ENCODE assay signal across 20 cellular contexts in genomic region chr1:41355356-41355755, GRCh38. TPM values are rescaled to one million over a fixed set of nuclear protein-coding genes. Genes with fewer than 3 reads are reported as not detected.
A peak's percentile ranks its signal among the peaks of the same experiment; 100 is the strongest.
DNase-seq lines count a peak whose midpoint lies in the region; ATAC-seq and TF ChIP-seq lines count a peak whose summit lies in the region.
"Had no signal": no experiment of that assay in that cellular context is flagged by ENCODE, and none has a peak within 500 bp of the region (broad histone marks: within the 10 kb centered on the region; RNA-seq: fewer than 3 reads in every experiment).

No MANE protein-coding gene starts in this region.

- no peak overlapping the region for H3K4me3 Mint-ChIP-seq in activated CD8-positive, alpha-beta memory T cell treated with anti-CD3 and anti-CD28 coated beads, Interleukin-2, amount 10 ng/mL, durations not matched to agents 7 days and 5 days
- H3K4me3 Mint-ChIP-seq: B cell, GM23338 had no signal

- no peaks in the 10 kb centered on the region for H4K20me1 ChIP-seq in KMS-11 (ENCODE audit: insufficient read depth)

- H3K9me3 ChIP-seq in suprapubic skin, result no peaks in the 10 kb centered on the region

- no peak overlapping the region for H3K27ac Mint-ChIP-seq in activated CD8-positive, alpha-beta memory T cell treated with anti-CD3 and anti-CD28 coated beads, Interleukin-2, amount 10 ng/mL, durations not matched to agents 7 days and 5 days
- H3K27ac Mint-ChIP-seq: B cell, GM23338 had no signal

- H3K4me1 ChIP-seq in KMS-11 (ENCODE audit: low read depth, poor library complexity, severe bottlenecking) (peaks cover 86% of the 10 kb centered on the region), suprapubic skin (peaks cover 49% of the 10 kb centered on the region)

- H3K9me3 Mint-ChIP-seq in activated CD8-positive, alpha-beta memory T cell treated with anti-CD3 and anti-CD28 coated beads, Interleukin-2, amount 10 ng/mL, durations not matched to agents 7 days and 5 days (ENCODE audit: low read depth), result no peaks in the 10 kb centered on the region
- H3K9me3 Mint-ChIP-seq: GM23338 had no signal

- no peak for ATAC-seq in activated CD8-positive, alpha-beta memory T cell treated with anti-CD3 and anti-CD28 coated beads, Interleukin-2, amount 10 ng/mL, durations not matched to agents 7 days and 5 days
- ATAC-seq in GM19463 (IDR thresholded peaks at IDR 0.05; ENCODE audit: unreplicated experiment), result no peak
- ATAC-seq: GM23338, PC-3 had no signal

- H3K27me3 Mint-ChIP-seq in activated CD8-positive, alpha-beta memory T cell treated with anti-CD3 and anti-CD28 coated beads, Interleukin-2, amount 10 ng/mL, durations not matched to agents 7 days and 5 days, result peaks cover 20% of the 10 kb centered on the region

- peak; percentile 32 for DNase-seq in activated CD8-positive, alpha-beta memory T cell treated with anti-CD3 and anti-CD28 coated beads, Interleukin-2, amount 50 U/mL, for 48 hours
- no peak for DNase-seq in activated CD8-positive, alpha-beta memory T cell treated with anti-CD3 and anti-CD28 coated beads, Interleukin-2, amount 10 ng/mL, durations not matched to agents 7 days and 5 days
- DNase-seq in mesenteric fat pad (ENCODE audit: low spot score) (peak; percentile 77), suprapubic skin (ENCODE audit: low spot score in 2 of 2) (peak; percentile 43), SW 1271 (lab: John Stamatoyannopoulos, UW) (no peak)
- DNase-seq: DMS 273 treated with DMSO at 0.1 percent for 48 hours, DND-41, HCEC 1CT, MM.1S, NCI-H1092, NCI-H1436 treated with DMSO at 0.1 percent for 48 hours, NCI-H2029 treated with DMSO at 0.1 percent for 48 hours, NCI-H2171, NCI-H526, PC-3 had no signal

- H3K27ac ChIP-seq in KMS-11 (no peak overlapping the region; the same call in 1 of the 2 replicates), suprapubic skin (no peak overlapping the region)
- H3K27ac ChIP-seq: RWPE1 had no signal

- CTCF ChIA-PET in activated CD8-positive, alpha-beta memory T cell treated with anti-CD3 and anti-CD28 coated beads, Interleukin-2, amount 10 ng/mL, durations not matched to agents 7 days and 5 days (lab: Charles Lee), result no interaction called here

- H3K4me2 ChIP-seq in KMS-11, result peak overlapping the region; percentile 92; the same call in 1 of the 2 replicates
- H3K4me2 ChIP-seq: GM23338 had no signal

- no peak overlapping the region for H2AFZ ChIP-seq in KMS-11 (ENCODE audit: low read depth)
- H2AFZ ChIP-seq: GM23338 had no signal

- H3K36me3 ChIP-seq in KMS-11 (ENCODE audit: insufficient read depth) (no peaks in the 10 kb centered on the region), suprapubic skin (no peaks in the 10 kb centered on the region)

- H3K27me3 ChIP-seq in KMS-11 (ENCODE audit: insufficient read depth, low read depth) (no peaks in the 10 kb centered on the region), suprapubic skin (no peaks in the 10 kb centered on the region)

- TF ChIP-seq EP300 in suprapubic skin (IDR thresholded peaks at IDR 0.05), result no peak

- 100% methylated on average over 1 of the region's 1 CpG for WGBS in suprapubic skin

- H3K4me1 Mint-ChIP-seq in activated CD8-positive, alpha-beta memory T cell treated with anti-CD3 and anti-CD28 coated beads, Interleukin-2, amount 10 ng/mL, durations not matched to agents 7 days and 5 days, result peaks cover 6% of the 10 kb centered on the region

- H3K79me2 ChIP-seq in KMS-11 (ENCODE audit: insufficient read depth, low read depth), result no peaks in the 10 kb centered on the region

- H3K4me3 ChIP-seq in KMS-11 (IDR thresholded peaks at IDR 0.05; ENCODE audit: insufficient read depth, low read depth, low read length) (no peak overlapping the region), suprapubic skin (no peak overlapping the region)
- H3K4me3 ChIP-seq: GM23338 had no signal

- H3K9ac ChIP-seq in KMS-11, result no peak overlapping the region

- H3K36me3 Mint-ChIP-seq in activated CD8-positive, alpha-beta memory T cell treated with anti-CD3 and anti-CD28 coated beads, Interleukin-2, amount 10 ng/mL, durations not matched to agents 7 days and 5 days, result no peaks in the 10 kb centered on the region

- no peak for TF ChIP-seq CTCF in KMS-11 (conservative IDR thresholded peaks at IDR 0.05; ENCODE audit: low read depth, low read length)
- TF ChIP-seq CTCF in suprapubic skin (IDR thresholded peaks at IDR 0.05), result no peak

- no peak for TF ChIP-seq POLR2A in suprapubic skin (IDR thresholded peaks at IDR 0.05)

RNA-seq across cellular contexts. Expression of gene FOXO6, which starts 5.9 kb away (rescaled TPM):
- not detected for total RNA-seq in activated CD8-positive, alpha-beta memory T cell treated with anti-CD3 and anti-CD28 coated beads, Interleukin-2, amount 10 ng/mL, durations not matched to agents 7 days and 5 days
- total RNA-seq in mesenteric fat pad (not detected), suprapubic skin (1 to 10 TPM; 1.4 to 2.8 (median 1.6) TPM)

Comparison
In these comparisons a context has a peak if more than half of its experiments do, and no peak if none do; other contexts are left out.
1. DNase-seq: peak in activated CD8-positive, alpha-beta memory T cell treated with anti-CD3 and anti-CD28 coated beads, Interleukin-2, amount 50 U/mL, for 48 hours (single experiment), mesenteric fat pad (single experiment) and suprapubic skin (2 of 2); none in activated CD8-positive, alpha-beta memory T cell treated with anti-CD3 and anti-CD28 coated beads, Interleukin-2, amount 10 ng/mL, durations not matched to agents 7 days and 5 days (single experiment) and SW 1271 (0 of 2).